21 cellular contexts compared by ENCODE assay signal in genomic region chr11:94649925-94650623, GRCh38.
A peak's percentile ranks its signal among the peaks of the same experiment; 100 is the strongest.
DNase-seq lines count a peak whose midpoint lies in the region; ATAC-seq and TF ChIP-seq lines count a peak whose summit lies in the region.
"Had no signal": no experiment of that assay in that cellular context is flagged by ENCODE, and none has a peak within 500 bp of the region (broad histone marks: within the 10 kb centered on the region; RNA-seq: fewer than 3 reads in every experiment).

No MANE protein-coding gene starts in this region.

- H3K4me3 ChIP-seq in heart right ventricle, result no peak overlapping the region
- H3K4me3 ChIP-seq in heart left ventricle, result no peak overlapping the region
- H3K4me3 ChIP-seq in esophagus muscularis mucosa, result no peak overlapping the region
- peak overlapping the region; percentile 14 for H3K4me3 ChIP-seq in mesendoderm (ENCODE audit: low read length)
- H3K4me3 ChIP-seq: esophagus squamous epithelium, MG63, ovary, right lobe of liver had no signal

- intact Hi-C loops in heart right ventricle (cut with DNase I), result loop anchor here in 1 of 10 donors (10.0 kb wide), 1 partner anchor 75 kb away; no protein-coding TSS in a partner anchor
- intact Hi-C loops in heart left ventricle (cut with DNase I), result no loop called here
- intact Hi-C loops in esophagus muscularis mucosa (cut with DNase I), result no loop called here

- peak overlapping the region; percentile 84 for H3K4ac ChIP-seq in mesendoderm (ENCODE audit: low read depth, low read length)

- no peak overlapping the region for H2BK15ac ChIP-seq in mesendoderm (replicated peaks; ENCODE audit: low read depth)

- H3K9ac ChIP-seq in mesendoderm (ENCODE audit: low read length), result peak overlapping the region; percentile 70

- H3K27me3 ChIP-seq in heart right ventricle (no peaks in the 10 kb centered on the region), heart left ventricle (no peaks in the 10 kb centered on the region), esophagus muscularis mucosa (no peaks in the 10 kb centered on the region), mesendoderm (ENCODE audit: insufficient read depth, low read length, poor library complexity) (no peaks in the 10 kb centered on the region)
- H3K27me3 ChIP-seq: brain microvascular endothelial cell, esophagus squamous epithelium, MG63, ovary, right lobe of liver had no signal

- peaks cover 17% of the 10 kb centered on the region for H3K79me2 ChIP-seq in mesendoderm (ENCODE audit: control insufficient read depth, insufficient read depth, low read length)

- TF ChIP-seq CTCF in heart right ventricle (IDR thresholded peaks at IDR 0.05) (no peak), heart left ventricle (IDR thresholded peaks at IDR 0.05) (no peak), esophagus muscularis mucosa (IDR thresholded peaks at IDR 0.05) (no peak)

- no peak overlapping the region for H2AK5ac ChIP-seq in mesendoderm (ENCODE audit: low read length)

- H4K5ac ChIP-seq in mesendoderm (ENCODE audit: low read length), result peak overlapping the region; percentile 29

- H3K9me3 ChIP-seq in heart right ventricle (no peaks in the 10 kb centered on the region), heart left ventricle (no peaks in the 10 kb centered on the region), esophagus muscularis mucosa (no peaks in the 10 kb centered on the region)
- H3K9me3 ChIP-seq: esophagus squamous epithelium, MG63, ovary, right lobe of liver had no signal

- H2BK120ac ChIP-seq in mesendoderm (ENCODE audit: low read depth, low read length), result peak overlapping the region; percentile 92

- no peak for DNase-seq in heart right ventricle
- no peak for DNase-seq in heart left ventricle
- DNase-seq in esophagus muscularis mucosa (ENCODE audit: extremely low spot score), result peak; percentile 3
- DNase-seq in mesendoderm, result peak; percentile 97
- DNase-seq in cerebellar nuclear complex (lab: John Stamatoyannopoulos, UW), result no peak
- no peak for DNase-seq in stimulated activated CD4-positive, alpha-beta T cell treated with anti-CD3 and anti-CD28 coated beads, Interleukin-12 subunit alpha, Interleukin-12 subunit beta, amount 100 ng/mL, for 4 hours
- DNase-seq: activated naive CD8-positive, alpha-beta T cell treated with anti-CD3 and anti-CD28 coated beads for 36 hours; activated T-cell treated with anti-CD3 and anti-CD28 coated beads, Interleukin-2, amount 50 U/mL, for 72 hours; DMS153; esophagus squamous epithelium; glutamatergic neuron; MG63; NCI-H226; T-helper 2 cell had no signal

- H3K36me3 ChIP-seq in heart right ventricle (no peaks in the 10 kb centered on the region), heart left ventricle (no peaks in the 10 kb centered on the region), esophagus muscularis mucosa (no peaks in the 10 kb centered on the region), mesendoderm (ENCODE audit: control insufficient read depth, insufficient read depth, low read length) (no peaks in the 10 kb centered on the region)
- H3K36me3 ChIP-seq: brain microvascular endothelial cell, esophagus squamous epithelium, MG63, ovary, right lobe of liver had no signal

- peak overlapping the region; percentile 2 for H3K4me2 ChIP-seq in mesendoderm (ENCODE audit: low read length)

- peak overlapping the region in 6 of 10 donors; percentile 36 to 61 (median 44) for H3K27ac ChIP-seq in heart right ventricle
- peak overlapping the region in 5 of 12 donors; percentile 10 to 82 (median 59) for H3K27ac ChIP-seq in heart left ventricle
- H3K27ac ChIP-seq in esophagus muscularis mucosa (replicated peaks in 1 of 4), result peak overlapping the region in 1 of 4 donors; percentile 43
- H3K27ac ChIP-seq in mesendoderm (ENCODE audit: low read depth, low read length), result peak overlapping the region; percentile 95
- H3K27ac ChIP-seq: 22Rv1, brain microvascular endothelial cell, ovary, right lobe of liver had no signal

- peak overlapping the region; percentile 97 for H3K18ac ChIP-seq in mesendoderm (ENCODE audit: low read length)

- no peak overlapping the region for H4K8ac ChIP-seq in mesendoderm (ENCODE audit: low read depth, low read length)

- TF ChIP-seq EP300 in esophagus muscularis mucosa (IDR thresholded peaks at IDR 0.05), result no peak

- no peaks in the 10 kb centered on the region for H3K79me1 ChIP-seq in mesendoderm (ENCODE audit: low read length)

- H3K4me1 ChIP-seq in heart right ventricle (peaks cover 0 to 21% (median 8%) of the 10 kb centered on the region in 9 donors), heart left ventricle (peaks cover 0 to 14% (median 0%) of the 10 kb centered on the region in 12 donors), esophagus muscularis mucosa (peaks cover 0 to 7% (median 3%) of the 10 kb centered on the region in 4 donors), mesendoderm (ENCODE audit: control insufficient read depth, low read depth, low read length) (peaks cover 12% of the 10 kb centered on the region)
- H3K4me1 ChIP-seq: right lobe of liver had no signal

- TF ChIP-seq POLR2A in heart left ventricle (IDR thresholded peaks at IDR 0.05), result no peak
- no peak for TF ChIP-seq POLR2A in esophagus muscularis mucosa (IDR thresholded peaks at IDR 0.05; ENCODE audit: low read depth)

- no peak for ATAC-seq in heart right ventricle
- ATAC-seq in heart left ventricle, result no peak
- ATAC-seq in HG02610 (IDR thresholded peaks at IDR 0.05; ENCODE audit: unreplicated experiment), result no peak
- no peak for ATAC-seq in HG03521 (IDR thresholded peaks at IDR 0.05; ENCODE audit: unreplicated experiment)
- ATAC-seq: activated T-cell treated with anti-CD3 and anti-CD28 coated beads, Interleukin-2, amount 50 U/mL, for 72 hours; Panc1 had no signal

- H3K23ac ChIP-seq in mesendoderm (ENCODE audit: low read length), result no peak overlapping the region

- H3K56ac ChIP-seq in mesendoderm (ENCODE audit: low read length), result peak overlapping the region; percentile 87

- H2BK5ac ChIP-seq in mesendoderm (ENCODE audit: low read length), result peak overlapping the region; percentile 70

- 81 to 90% methylated on average over 4 of the region's 4 CpGs for WGBS in heart right ventricle, 2 donors
- 76 to 91% (median 82%) methylated on average over 4 of the region's 4 CpGs for WGBS in heart left ventricle, 4 donors
- 80% methylated on average over 4 of the region's 4 CpGs for WGBS in esophagus muscularis mucosa
- WGBS in mesendoderm (ENCODE audit: extremely low coverage, insufficient coverage, low lambda C conversion rate), result no CpG with 5 or more reads among the region's 4 CpGs

Comparison
In these comparisons a context has a peak if more than half of its experiments do, and no peak if none do; other contexts are left out.
1. DNase-seq: peak in esophagus muscularis mucosa (single experiment) and mesendoderm (single experiment); none in heart right ventricle (0 of 2), heart left ventricle (0 of 5), cerebellar nuclear complex (0 of 2) and stimulated activated CD4-positive, alpha-beta T cell treated with anti-CD3 and anti-CD28 coated beads, Interleukin-12 subunit alpha, Interleukin-12 subunit beta, amount 100 ng/mL, for 4 hours (single experiment).